ENCODE assay signal across 24 cellular contexts in genomic region chr12:110262442-110263388, GRCh38. TPM values are rescaled to one million over a fixed set of nuclear protein-coding genes. Genes with fewer than 3 reads are reported as not detected.
DNase-seq lines count a peak whose midpoint lies in the region; ATAC-seq, FAIRE-seq and TF ChIP-seq lines count a peak whose summit lies in the region.
"Had no signal": no experiment of that assay in that cellular context is flagged by ENCODE, and none has a peak within 500 bp of the region (broad histone marks: within the 10 kb centered on the region; RNA-seq: fewer than 3 reads in every experiment).

No MANE protein-coding gene starts in this region.

- H3K36me3 ChIP-seq in bronchial epithelial cell (ENCODE audit: control insufficient read depth, insufficient read depth, low read length): no peaks in the 10 kb centered on the region
- H3K36me3 ChIP-seq: adrenal gland; BLaER1 treated with 17β-estradiol and CSF1 and Interleukin-3, amounts not matched to agents 10 nM and 100 nM; HAP-1; sigmoid colon had no signal

- TF ChIP-seq CTCF in bronchial epithelial cell (IDR thresholded peaks at IDR 0.05; ENCODE audit: insufficient read depth, low read length, severe bottlenecking): no peak

- DNase-seq in SIG-M5 treated with dmso at 0.1 percent for 504 hours (lab: John Stamatoyannopoulos, UW; ENCODE audit: unreplicated experiment): peak; percentile 51
- no peak for DNase-seq in SIG-M5 (lab: John Stamatoyannopoulos, UW)
- DNase-seq in NCI-H510A (lab: John Stamatoyannopoulos, UW): peak; percentile 24
- DNase-seq in bronchial epithelial cell (ENCODE audit: low read depth): peak; percentile 83
- DNase-seq in mesenteric fat pad (ENCODE audit: low spot score): peak; percentile 35
- no peak for DNase-seq in NCI-H2029 (lab: John Stamatoyannopoulos, UW)
- DNase-seq in stimulated activated CD4-positive, alpha-beta T cell treated with anti-CD3 and anti-CD28 coated beads, Interleukin-15, amount 100 ng/mL, for 24 hours: no peak
- DNase-seq: adrenal gland; effector CD4-positive, alpha-beta T cell; GDM1; hippocampal formation; NCI-H1105 treated with DMSO at 0.1 percent for 48 hours; NCI-H2227 treated with DMSO at 0.1 percent for 48 hours; NK-92 treated with Interleukin-12 subunit alpha and Interleukin-12 subunit beta, amount 100 ng/mL, for 24 hours; nucleus accumbens; sigmoid colon; stimulated activated CD4-positive, alpha-beta T cell treated with anti-CD3 and anti-CD28 coated beads, Interleukin-2, amount 100 ng/mL, for 24 hours; stimulated activated naive CD8-positive, alpha-beta T cell treated with anti-CD3 and anti-CD28 coated beads, Interleukin-15, amount 100 ng/mL, for 72 hours had no signal

- no peak for ATAC-seq in GM21786 (IDR thresholded peaks at IDR 0.05; ENCODE audit: unreplicated experiment)
- ATAC-seq: GM12878; stimulated activated naive CD8-positive, alpha-beta T cell treated with anti-CD3 and anti-CD28 coated beads, Interleukin-15, amount 100 ng/mL, for 72 hours had no signal

- no peaks in the 10 kb centered on the region for H3K27me3 ChIP-seq in bronchial epithelial cell (ENCODE audit: control insufficient read depth, insufficient read depth, low read length)
- H3K27me3 ChIP-seq: adrenal gland; BLaER1 treated with 17β-estradiol and CSF1 and Interleukin-3, amounts not matched to agents 10 nM and 100 nM; sigmoid colon had no signal

- no peak for FAIRE-seq in bronchial epithelial cell (lab: Jason Lieb, UNC)
- FAIRE-seq: A204.1, D721Med, GM12878 had no signal

- H3K4me3 ChIP-seq in bronchial epithelial cell (ENCODE audit: low read depth, low read length): no peak overlapping the region
- H3K4me3 ChIP-seq: adrenal gland; BLaER1 treated with 17β-estradiol and CSF1 and Interleukin-3, amounts not matched to agents 10 nM and 100 nM; GM12878; HAP-1; sigmoid colon had no signal

RNA-seq across cellular contexts. Expression of gene ATP2A2, which starts 18.3 kb away (rescaled TPM):
- 125 and 173 TPM in 2 replicates for total RNA-seq in bronchial epithelial cell
- 232 TPM for total RNA-seq in mesenteric fat pad

Comparison
In these comparisons a context has a peak if more than half of its experiments do, and no peak if none do; other contexts are left out.
1. DNase-seq: peak in SIG-M5 treated with dmso at 0.1 percent for 504 hours (single experiment), NCI-H510A (single experiment), bronchial epithelial cell (single experiment) and mesenteric fat pad (single experiment); none in SIG-M5 (single experiment), NCI-H2029 (single experiment) and stimulated activated CD4-positive, alpha-beta T cell treated with anti-CD3 and anti-CD28 coated beads, Interleukin-15, amount 100 ng/mL, for 24 hours (single experiment).